1 cellular context compared by ENCODE assay signal in genomic region chr2:150464270-150464669, GRCh38.
TF ChIP-seq lines count a peak whose summit lies in the region.

No MANE protein-coding gene starts in this region.

TF ChIP-seq in endothelial cell of umbilical vein, 7 proteins besides CTCF, POLR2A, EP300 and RAD21 (continued from another document):
- TF ChIP-seq JUN (IDR thresholded peaks at IDR 0.05; ENCODE audit: borderline replicate concordance, insufficient read depth, insufficient read length, low read depth): peak; percentile 79
- no peak for TF ChIP-seq POLR2AphosphoS5 (IDR thresholded peaks at IDR 0.05; ENCODE audit: insufficient read depth, low read depth, low read length)
TF ChIP-seq in endothelial cell of umbilical vein: peak in this region for 2.
